In genomic region chr22:18163843-18164242, GRCh38 we compare ENCODE assay signal across 8 cellular contexts. TPM values are rescaled to one million over a fixed set of nuclear protein-coding genes. Genes with fewer than 3 reads are reported as not detected.
DNase-seq lines count a peak whose midpoint lies in the region; ATAC-seq and TF ChIP-seq lines count a peak whose summit lies in the region.
"Not testable (repeated sequence)": the region's sequence is repeated elsewhere in the genome, so short reads cannot be mapped to it uniquely, and the experiment has no call there.

No MANE protein-coding gene starts in this region.

- not testable (repeated sequence) for H3K27me3 Mint-ChIP-seq in activated naive CD8-positive, alpha-beta T cell treated with anti-CD3 and anti-CD28 coated beads, Interleukin-2, amount 50 U/mL, for 24 hours

- not testable (repeated sequence) for H3K36me3 ChIP-seq in osteoblast (ENCODE audit: insufficient read depth, low read length)

- not testable (repeated sequence) for H3K27ac Mint-ChIP-seq in activated naive CD8-positive, alpha-beta T cell treated with anti-CD3 and anti-CD28 coated beads, Interleukin-2, amount 50 U/mL, for 24 hours

- not testable (repeated sequence) for H3K4me3 ChIP-seq in osteoblast (ENCODE audit: insufficient read depth, low read length)

- H3K9me3 Mint-ChIP-seq in activated naive CD8-positive, alpha-beta T cell treated with anti-CD3 and anti-CD28 coated beads, Interleukin-2, amount 50 U/mL, for 24 hours: not testable (repeated sequence)

- ATAC-seq in GM19463 (IDR thresholded peaks at IDR 0.05; ENCODE audit: unreplicated experiment) (peak; percentile 70), HG02678 (IDR thresholded peaks at IDR 0.05; ENCODE audit: unreplicated experiment) (peak; percentile 59), HG03469 (IDR thresholded peaks at IDR 0.05; ENCODE audit: unreplicated experiment) (peak; percentile 58)
- ATAC-seq in activated naive CD8-positive, alpha-beta T cell treated with anti-CD3 and anti-CD28 coated beads, Interleukin-2, amount 50 U/mL, for 24 hours: peak; percentile 50

- TF ChIP-seq CTCF in GM13977 (IDR thresholded peaks at IDR 0.05; ENCODE audit: extremely low read depth, insufficient read depth, missing control alignments); osteoblast (IDR thresholded peaks at IDR 0.05; ENCODE audit: extremely low read depth, low read depth, low read length): not testable (repeated sequence)

- H3K4me1 Mint-ChIP-seq in activated naive CD8-positive, alpha-beta T cell treated with anti-CD3 and anti-CD28 coated beads, Interleukin-2, amount 50 U/mL, for 24 hours: not testable (repeated sequence)

- H3K27ac ChIP-seq in osteoblast (ENCODE audit: low read depth, low read length): not testable (repeated sequence)

- H4K20me1 ChIP-seq in osteoblast (ENCODE audit: insufficient read depth, low read length): not testable (repeated sequence)

- not testable (repeated sequence) for H3K4me3 Mint-ChIP-seq in activated naive CD8-positive, alpha-beta T cell treated with anti-CD3 and anti-CD28 coated beads, Interleukin-2, amount 50 U/mL, for 24 hours

- H2AFZ ChIP-seq in osteoblast (ENCODE audit: low read length): not testable (repeated sequence)

- not testable (repeated sequence) for H3K9me3 ChIP-seq in osteoblast (ENCODE audit: low read depth, low read length)

- not testable (repeated sequence) for H3K4me2 ChIP-seq in osteoblast (ENCODE audit: insufficient read depth, low read length)

- DNase-seq in DMS79 (lab: John Stamatoyannopoulos, UW): peak; percentile 12
- DNase-seq in GM13977 (ENCODE audit: low spot score): peak; percentile 67
- peak; percentile 85 for DNase-seq in NCI-H69 (lab: John Stamatoyannopoulos, UW)
- DNase-seq in activated naive CD8-positive, alpha-beta T cell treated with anti-CD3 and anti-CD28 coated beads, Interleukin-2, amount 50 U/mL, for 24 hours: not testable (repeated sequence)
- peak; percentile 17 for DNase-seq in osteoblast (ENCODE audit: insufficient read length, low spot score, missing footprints)

- not testable (repeated sequence) for H3K27me3 ChIP-seq in osteoblast (ENCODE audit: insufficient read depth, low read length)

- peaks cover 11% of the 10 kb centered on the region for H3K36me3 Mint-ChIP-seq in activated naive CD8-positive, alpha-beta T cell treated with anti-CD3 and anti-CD28 coated beads, Interleukin-2, amount 50 U/mL, for 24 hours (ENCODE audit: low read depth)

- in situ Hi-C loops in GM13977 (cut with MboI; ENCODE audit: low pct_unique_long_range_greater_than_20kb, low sequenced_read_pairs, unreplicated experiment): not testable (repeated sequence)

- not testable (repeated sequence) for H3K79me2 ChIP-seq in osteoblast (ENCODE audit: insufficient read depth, low read length)

- H3K4me1 ChIP-seq in osteoblast (ENCODE audit: insufficient read depth, low read length): not testable (repeated sequence)

RNA-seq across cellular contexts. Expression of gene USP18, which starts 13.9 kb away (rescaled TPM):
- 6.2 and 8.3 TPM in 2 replicates for total RNA-seq in osteoblast

RNA-seq across cellular contexts. Expression of gene TUBA8, which starts 53.2 kb away (rescaled TPM):
- total RNA-seq in osteoblast: 0.29 and 0.36 TPM in 2 replicates
